12 cellular contexts compared by ENCODE assay signal in genomic region chr5:157582731-157583580, GRCh38. TPM values are rescaled to one million over a fixed set of nuclear protein-coding genes. Genes with fewer than 3 reads are reported as not detected.
A peak's percentile ranks its signal among the peaks of the same experiment; 100 is the strongest.
DNase-seq lines count a peak whose midpoint lies in the region; ATAC-seq and TF ChIP-seq lines count a peak whose summit lies in the region.
"Had no signal": no experiment of that assay in that cellular context is flagged by ENCODE, and none has a peak within 500 bp of the region (broad histone marks: within the 10 kb centered on the region; RNA-seq: fewer than 3 reads in every experiment).

No MANE protein-coding gene starts in this region.

- no peak overlapping the region for H3K27ac ChIP-seq in testis
- H3K27ac ChIP-seq: uterus had no signal

- no peaks in the 10 kb centered on the region for H3K36me3 ChIP-seq in testis (ENCODE audit: low read depth, missing control alignments)
- H3K36me3 ChIP-seq: MG63, uterus had no signal

- H3K4me1 ChIP-seq in testis = no peaks in the 10 kb centered on the region
- H3K4me1 ChIP-seq: uterus had no signal

- CTCF ChIA-PET in activated CD8-positive, alpha-beta T cell treated with anti-CD3 and anti-CD28 coated beads for 36 hours (lab: Charles Lee) = interaction anchor here (1.1 to 1.4 kb wide), 4 partner anchors 12 to 160 kb away, joined by 3 read pairs; partner anchors contain the start of gene LSM11

- no peak for TF ChIP-seq POLR2A in testis (IDR thresholded peaks at IDR 0.05)

- intact Hi-C loops in activated CD8-positive, alpha-beta T cell treated with anti-CD3 and anti-CD28 coated beads for 36 hours (cut with micrococcal nuclease) = no loop called here
- intact Hi-C loops in testis (cut with DNase I; ENCODE audit: low total_unique reads) = no loop called here

- no peaks in the 10 kb centered on the region for H3K9me3 ChIP-seq in testis
- H3K9me3 ChIP-seq: MG63, uterus had no signal

- H3K9me3 Mint-ChIP-seq in activated T-cell treated with anti-CD3 and anti-CD28 coated beads, Interleukin-2, amount 50 U/mL, for 72 hours = peaks cover 4% of the 10 kb centered on the region in 2 donors
- peaks cover 6% of the 10 kb centered on the region for H3K9me3 Mint-ChIP-seq in activated CD8-positive, alpha-beta T cell treated with anti-CD3 and anti-CD28 coated beads for 36 hours
- H3K9me3 Mint-ChIP-seq in stimulated activated memory B cell treated with anti-CD40 and anti-IgM and Interleukin-4, amounts not matched to agents 10 μg/mL and 1 μg/mL and 100 μg/mL, for 72 hours = no peaks in the 10 kb centered on the region

- peaks cover 0 to 2% of the 10 kb centered on the region in 2 donors for H3K36me3 Mint-ChIP-seq in activated T-cell treated with anti-CD3 and anti-CD28 coated beads, Interleukin-2, amount 50 U/mL, for 72 hours (ENCODE audit: insufficient read depth in 2 of 2)
- H3K36me3 Mint-ChIP-seq in activated CD8-positive, alpha-beta T cell treated with anti-CD3 and anti-CD28 coated beads for 36 hours (ENCODE audit: low read depth) = no peaks in the 10 kb centered on the region
- H3K36me3 Mint-ChIP-seq in stimulated activated memory B cell treated with anti-CD40 and anti-IgM and Interleukin-4, amounts not matched to agents 10 μg/mL and 1 μg/mL and 100 μg/mL, for 72 hours = no peaks in the 10 kb centered on the region

- no peaks in the 10 kb centered on the region for H3K27me3 ChIP-seq in testis
- H3K27me3 ChIP-seq: MG63, uterus had no signal

- H3K4me1 Mint-ChIP-seq in activated T-cell treated with anti-CD3 and anti-CD28 coated beads, Interleukin-2, amount 50 U/mL, for 72 hours (ENCODE audit: low read depth) = peaks cover 47% of the 10 kb centered on the region
- peaks cover 27% of the 10 kb centered on the region for H3K4me1 Mint-ChIP-seq in activated CD8-positive, alpha-beta T cell treated with anti-CD3 and anti-CD28 coated beads for 36 hours (ENCODE audit: low read depth)
- peaks cover 41% of the 10 kb centered on the region for H3K4me1 Mint-ChIP-seq in stimulated activated memory B cell treated with anti-CD40 and anti-IgM and Interleukin-4, amounts not matched to agents 10 μg/mL and 1 μg/mL and 100 μg/mL, for 72 hours

- ATAC-seq in activated T-cell treated with anti-CD3 and anti-CD28 coated beads, Interleukin-2, amount 50 U/mL, for 72 hours (replicated peaks in 1 of 2) = peak; percentile 96
- ATAC-seq in HG02973 (IDR thresholded peaks at IDR 0.05; ENCODE audit: unreplicated experiment) (peak; percentile 59), HG03520 (IDR thresholded peaks at IDR 0.05; ENCODE audit: unreplicated experiment) (no peak), HG02938 (IDR thresholded peaks at IDR 0.05; ENCODE audit: unreplicated experiment) (no peak)
- peak; percentile 83 for ATAC-seq in activated CD8-positive, alpha-beta T cell treated with anti-CD3 and anti-CD28 coated beads for 36 hours
- peak; percentile 83 for ATAC-seq in stimulated activated memory B cell treated with anti-CD40 and anti-IgM and Interleukin-4, amounts not matched to agents 10 μg/mL and 1 μg/mL and 100 μg/mL, for 72 hours

- DNase-seq in activated T-cell treated with anti-CD3 and anti-CD28 coated beads, Interleukin-2, amount 50 U/mL, for 72 hours = peak in 1 of 2 donors; percentile 36
- no peak for DNase-seq in activated T-cell treated with anti-CD3 and anti-CD28 coated beads, Interleukin-2, amount 50 U/mL, for 1 hour
- DNase-seq in activated CD8-positive, alpha-beta T cell treated with anti-CD3 and anti-CD28 coated beads for 36 hours = no peak
- DNase-seq in testis = no peak
- DNase-seq: head of caudate nucleus; MG63; stimulated activated CD4-positive, alpha-beta T cell treated with anti-CD3 and anti-CD28 coated beads, Interleukin-4, amount 100 ng/mL, for 1 hour; uterus had no signal

- H3K4me3 ChIP-seq in testis = no peak overlapping the region
- H3K4me3 ChIP-seq: MG63, uterus had no signal

- no peak for TF ChIP-seq CTCF in activated CD8-positive, alpha-beta T cell treated with anti-CD3 and anti-CD28 coated beads for 36 hours (IDR thresholded peaks at IDR 0.05)
- no peak for TF ChIP-seq CTCF in testis (IDR thresholded peaks at IDR 0.05)

- POLR2A ChIA-PET in activated CD8-positive, alpha-beta T cell treated with anti-CD3 and anti-CD28 coated beads for 36 hours (lab: Charles Lee) = no interaction called here

- WGBS in testis, 2 donors = 89 to 90% methylated on average over 9 of the region's 9 CpGs

- peak overlapping the region; percentile 20 to 35 for H3K4me3 Mint-ChIP-seq in activated T-cell treated with anti-CD3 and anti-CD28 coated beads, Interleukin-2, amount 50 U/mL, for 72 hours
- no peak overlapping the region for H3K4me3 Mint-ChIP-seq in activated CD8-positive, alpha-beta T cell treated with anti-CD3 and anti-CD28 coated beads for 36 hours
- peak overlapping the region; percentile 4 for H3K4me3 Mint-ChIP-seq in stimulated activated memory B cell treated with anti-CD40 and anti-IgM and Interleukin-4, amounts not matched to agents 10 μg/mL and 1 μg/mL and 100 μg/mL, for 72 hours

- H3K27ac Mint-ChIP-seq in activated T-cell treated with anti-CD3 and anti-CD28 coated beads, Interleukin-2, amount 50 U/mL, for 72 hours = peak overlapping the region; percentile 74
- peak overlapping the region; percentile 0 for H3K27ac Mint-ChIP-seq in activated CD8-positive, alpha-beta T cell treated with anti-CD3 and anti-CD28 coated beads for 36 hours
- H3K27ac Mint-ChIP-seq in stimulated activated memory B cell treated with anti-CD40 and anti-IgM and Interleukin-4, amounts not matched to agents 10 μg/mL and 1 μg/mL and 100 μg/mL, for 72 hours = peak overlapping the region; percentile 92

- no peaks in the 10 kb centered on the region for H3K27me3 Mint-ChIP-seq in activated T-cell treated with anti-CD3 and anti-CD28 coated beads, Interleukin-2, amount 50 U/mL, for 72 hours (ENCODE audit: low read depth)
- H3K27me3 Mint-ChIP-seq in activated CD8-positive, alpha-beta T cell treated with anti-CD3 and anti-CD28 coated beads for 36 hours = no peaks in the 10 kb centered on the region
- no peaks in the 10 kb centered on the region for H3K27me3 Mint-ChIP-seq in stimulated activated memory B cell treated with anti-CD40 and anti-IgM and Interleukin-4, amounts not matched to agents 10 μg/mL and 1 μg/mL and 100 μg/mL, for 72 hours

RNA-seq across cellular contexts. Expression of gene ADAM19, which starts 7.4 kb away (rescaled TPM):
- 100 to 1,000 TPM in 1 of 2 donors, 10 to 100 TPM in 1; 50.2 to 127 TPM for total RNA-seq in activated T-cell treated with anti-CD3 and anti-CD28 coated beads, Interleukin-2, amount 50 U/mL, for 72 hours
- 10 to 100 TPM; 12.3 to 12.9 TPM for total RNA-seq in activated CD8-positive, alpha-beta T cell treated with anti-CD3 and anti-CD28 coated beads for 36 hours
- 1 to 10 TPM; 4.5 to 4.9 TPM for total RNA-seq in testis
- polyA plus RNA-seq in testis (ENCODE audit: insufficient read depth, low read depth, low replicate concordance) = 3.1 TPM

Comparison
In these comparisons a context has a peak if more than half of its experiments do, and no peak if none do; other contexts are left out.
1. ATAC-seq: peak in activated T-cell treated with anti-CD3 and anti-CD28 coated beads, Interleukin-2, amount 50 U/mL, for 72 hours (2 of 2), HG02973 (single experiment), activated CD8-positive, alpha-beta T cell treated with anti-CD3 and anti-CD28 coated beads for 36 hours (single experiment) and stimulated activated memory B cell treated with anti-CD40 and anti-IgM and Interleukin-4, amounts not matched to agents 10 μg/mL and 1 μg/mL and 100 μg/mL, for 72 hours (single experiment); none in HG03520 (single experiment) and HG02938 (single experiment).
2. H3K27ac Mint-ChIP-seq: peak in every context shown above with its lines; median percentile 92 in stimulated activated memory B cell treated with anti-CD40 and anti-IgM and Interleukin-4, amounts not matched to agents 10 μg/mL and 1 μg/mL and 100 μg/mL, for 72 hours; 74 in activated T-cell treated with anti-CD3 and anti-CD28 coated beads, Interleukin-2, amount 50 U/mL, for 72 hours; 0 in activated CD8-positive, alpha-beta T cell treated with anti-CD3 and anti-CD28 coated beads for 36 hours.